ENCODE assay signal across 8 cellular contexts in the genomic region with DNA sequence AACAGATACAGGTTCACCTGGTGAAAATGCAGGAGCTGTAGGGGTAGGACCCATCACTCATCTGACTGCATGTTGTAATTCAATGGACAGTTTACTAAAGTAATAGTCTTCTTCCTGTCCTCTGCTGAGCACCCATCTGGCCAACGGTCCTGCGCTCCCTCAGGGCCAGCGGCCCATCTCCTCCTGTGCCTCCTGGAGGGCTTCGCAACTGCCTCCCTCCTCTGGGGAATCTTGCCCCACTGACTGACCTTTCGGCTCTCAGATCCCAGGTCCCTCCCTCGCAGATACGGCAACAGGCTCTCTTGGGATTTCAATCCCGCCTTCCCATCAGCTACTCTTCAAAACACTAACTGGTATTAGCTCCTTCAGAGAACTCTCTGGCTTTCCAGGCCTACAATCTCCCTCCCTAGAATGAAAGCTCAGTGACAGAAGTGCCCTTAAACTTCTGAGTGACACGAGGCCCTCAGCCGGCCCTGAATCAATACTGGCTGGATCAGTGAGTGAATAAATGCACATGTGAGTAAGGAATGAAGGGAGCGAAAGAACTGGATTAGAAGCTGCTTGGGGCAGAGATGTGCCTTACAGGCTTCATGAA. TPM values are rescaled to one million over a fixed set of nuclear protein-coding genes. Genes with fewer than 3 reads are reported as not detected.
DNase-seq lines count a peak whose midpoint lies in the region; ATAC-seq, FAIRE-seq and TF ChIP-seq lines count a peak whose summit lies in the region.

No MANE protein-coding gene starts in this region.

- no peak for TF ChIP-seq RAD21 in K562 (CRISPR knock-in tag; conservative IDR thresholded peaks at IDR 0.05 in 1 of 2, IDR thresholded peaks at IDR 0.05 in 1 of 2)

- no peak for TF ChIP-seq CTCF in AG04449 (IDR thresholded peaks at IDR 0.05; ENCODE audit: insufficient read depth, low read length, missing control alignments)
- no peak for TF ChIP-seq CTCF in K562 (IDR thresholded peaks at IDR 0.05 in 2 of 3, conservative IDR thresholded peaks at IDR 0.05 in 1 of 3; ENCODE audit: insufficient read depth in 2 of 3, low read depth in 1 of 3, low read length in 3 of 3)

- peak overlapping the region; percentile 91; the same call in 2 of the 3 replicates for H3K27ac ChIP-seq in K562 (ENCODE audit: extremely low read depth, low read depth, low read length)

- ATAC-seq in K562 (no peak), HG02678 (IDR thresholded peaks at IDR 0.05; ENCODE audit: unreplicated experiment) (no peak), HG03108 (IDR thresholded peaks at IDR 0.05; ENCODE audit: unreplicated experiment) (no peak)

- no peaks in the 10 kb centered on the region for H3K27me3 ChIP-seq in K562 (ENCODE audit: control insufficient read depth in 2 of 2, insufficient read depth in 2 of 2, low read length in 2 of 2)
- no peaks in the 10 kb centered on the region for H3K27me3 ChIP-seq in mucosa of stomach (ENCODE audit: control insufficient read depth, insufficient read depth, low read length)

- peak overlapping the region; percentile 85 for H3K4me3 ChIP-seq in AG04449 (ENCODE audit: low read depth, low read length)
- peak overlapping the region; percentile 79 for H3K4me3 ChIP-seq in K562
- H3K4me3 ChIP-seq in mucosa of stomach (ENCODE audit: low read length), result no peak overlapping the region

- POLR2A ChIA-PET in AG04449 (lab: Yijun Ruan, JAX), result no interaction called here
- POLR2A ChIA-PET in HEK293T (lab: Yijun Ruan, JAX), result interaction anchor here (0.7 to 3.6 kb wide), 10 partner anchors 9 to 211 kb away, joined by 3 to 35 read pairs (median 4); a partner anchor contains a TSS
- POLR2A ChIA-PET in K562 (lab: Yijun Ruan, JAX), result interaction anchor here (1.0 to 1.5 kb wide), 6 partner anchors 8 to 252 kb away, joined by 3 to 6 read pairs (median 4); a partner anchor contains a TSS

- CTCF ChIA-PET in AG04449 (lab: Yijun Ruan, JAX) (interaction anchor here (0.7 to 6.7 kb wide), 13 partner anchors 9 to 598 kb away, joined by 3 to 42 read pairs (median 4); a partner anchor contains a TSS), HEK293T (lab: Yijun Ruan, JAX) (interaction anchor here (0.6 to 3.6 kb wide), 6 partner anchors 18 to 236 kb away, joined by 3 to 16 read pairs (median 5); no protein-coding TSS in a partner anchor), K562 (lab: Yijun Ruan, JAX; ENCODE audit: low intra/inter-chr PET ratio) (no interaction called here)

- no peaks in the 10 kb centered on the region for H3K9me3 ChIP-seq in K562 (replicated peaks; ENCODE audit: control insufficient read depth, insufficient read depth, low read depth, low read length)
- H3K9me3 ChIP-seq in mucosa of stomach (ENCODE audit: control insufficient read depth, low read length), result no peaks in the 10 kb centered on the region

- no peaks in the 10 kb centered on the region for H3K9me1 ChIP-seq in K562 (ENCODE audit: control insufficient read depth, insufficient read depth, low read length)

- H3K9ac ChIP-seq in K562 (ENCODE audit: insufficient read depth in 1 of 2, low read depth in 2 of 2, low read length in 2 of 2) (peak overlapping the region; percentile 90 to 94), mucosa of stomach (ENCODE audit: low read length) (peak overlapping the region; percentile 77)

- peak overlapping the region; percentile 87 for H3K4me2 ChIP-seq in K562 (ENCODE audit: insufficient read depth, low read length)

- DNase-seq in AG04449 (ENCODE audit: low read depth, low spot score) (no peak), HEK293T (ENCODE audit: extremely low spot score) (no peak), K562 (ENCODE audit: extremely low read depth in 1 of 4, low spot score in 3 of 4) (no peak), superior temporal gyrus (ENCODE audit: extremely low spot score) (no peak), NCI-H748 (lab: John Stamatoyannopoulos, UW; ENCODE audit: unreplicated experiment) (no peak)

- TF ChIP-seq EP300 in K562 (IDR thresholded peaks at IDR 0.05; ENCODE audit: low read length), result no peak

- BruUV-seq in K562 (replicated peaks; lab: Mats Ljungman, UMichigan), result no TSS peak

- H3K36me3 ChIP-seq in K562 (ENCODE audit: control insufficient read depth, insufficient read depth, low read length), result no peaks in the 10 kb centered on the region
- no peaks in the 10 kb centered on the region for H3K36me3 ChIP-seq in mucosa of stomach (ENCODE audit: control insufficient read depth, insufficient read depth, low read length)

- in situ Hi-C loops in K562 (cut with MboI), result no loop called here

- peak overlapping the region; percentile 56; the same call in 1 of the 2 replicates for H2AFZ ChIP-seq in K562 (ENCODE audit: low read depth, low read length)

- peak; percentile 51 for FAIRE-seq in K562 (lab: Jason Lieb, UNC)

- intact Hi-C loops in K562 (cut with micrococcal nuclease), result no loop called here

- TF ChIP-seq POLR2A in K562 (conservative IDR thresholded peaks at IDR 0.05), result no peak

- peaks cover 10 to 28% of the 10 kb centered on the region in 2 experiments; a peak in 4 of 5 replicates for H3K4me1 ChIP-seq in K562 (replicated peaks in 1 of 2; ENCODE audit: control insufficient read depth in 2 of 2, insufficient read depth in 2 of 2, low read length in 2 of 2)
- peaks cover 21% of the 10 kb centered on the region for H3K4me1 ChIP-seq in mucosa of stomach (ENCODE audit: control insufficient read depth, insufficient read depth, low read length)

- H3K79me2 ChIP-seq in K562 (ENCODE audit: control insufficient read depth, insufficient read depth, low read length), result peaks cover 23% of the 10 kb centered on the region; the same call in 2 of the 3 replicates

- H4K20me1 ChIP-seq in K562 (replicated peaks; ENCODE audit: control insufficient read depth, insufficient read depth, low read length), result no peaks in the 10 kb centered on the region

- 27% methylated on average over 10 of the region's 11 CpGs for WGBS in K562 (ENCODE audit: insufficient coverage, low coverage, missing lambda C conversion rate)

TF ChIP-seq in HEK293T, 16 proteins besides CTCF, POLR2A, EP300 and RAD21:
- no peak for TF ChIP-seq LEF1 (IDR thresholded peaks at IDR 0.05; ENCODE audit: borderline replicate concordance)
- TF ChIP-seq, protein P1, sequence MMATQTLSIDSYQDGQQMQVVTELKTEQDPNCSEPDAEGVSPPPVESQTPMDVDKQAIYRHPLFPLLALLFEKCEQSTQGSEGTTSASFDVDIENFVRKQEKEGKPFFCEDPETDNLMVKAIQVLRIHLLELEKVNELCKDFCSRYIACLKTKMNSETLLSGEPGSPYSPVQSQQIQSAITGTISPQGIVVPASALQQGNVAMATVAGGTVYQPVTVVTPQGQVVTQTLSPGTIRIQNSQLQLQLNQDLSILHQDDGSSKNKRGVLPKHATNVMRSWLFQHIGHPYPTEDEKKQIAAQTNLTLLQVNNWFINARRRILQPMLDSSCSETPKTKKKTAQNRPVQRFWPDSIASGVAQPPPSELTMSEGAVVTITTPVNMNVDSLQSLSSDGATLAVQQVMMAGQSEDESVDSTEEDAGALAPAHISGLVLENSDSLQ (IDR thresholded peaks at IDR 0.05), result peak; percentile 61; the same call in 1 of the 2 replicates

TF ChIP-seq in K562, 482 proteins besides CTCF, POLR2A, EP300 and RAD21:
- TF ChIP-seq, protein P1 (IDR thresholded peaks at IDR 0.05), result peak; percentile 60
- TF ChIP-seq, protein P2, sequence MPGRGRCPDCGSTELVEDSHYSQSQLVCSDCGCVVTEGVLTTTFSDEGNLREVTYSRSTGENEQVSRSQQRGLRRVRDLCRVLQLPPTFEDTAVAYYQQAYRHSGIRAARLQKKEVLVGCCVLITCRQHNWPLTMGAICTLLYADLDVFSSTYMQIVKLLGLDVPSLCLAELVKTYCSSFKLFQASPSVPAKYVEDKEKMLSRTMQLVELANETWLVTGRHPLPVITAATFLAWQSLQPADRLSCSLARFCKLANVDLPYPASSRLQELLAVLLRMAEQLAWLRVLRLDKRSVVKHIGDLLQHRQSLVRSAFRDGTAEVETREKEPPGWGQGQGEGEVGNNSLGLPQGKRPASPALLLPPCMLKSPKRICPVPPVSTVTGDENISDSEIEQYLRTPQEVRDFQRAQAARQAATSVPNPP (IDR thresholded peaks at IDR 0.05; ENCODE audit: borderline replicate concordance, insufficient read depth, insufficient read length), result no peak

RNA-seq across cellular contexts. Expression of a gene that starts 1.3 kb away (rescaled TPM):
- total RNA-seq in K562 (2011; cell fraction: chromatin; rRNA removed; ENCODE audit: low replicate concordance), result 6.4 and 26.1 TPM in 2 replicates
- 29.7 and 36.2 TPM in 2 replicates for total RNA-seq in K562 (2011; cell fraction: nucleolus; rRNA removed)
- 20.5 and 31.0 TPM in 2 replicates for total RNA-seq in K562 (2011; cell fraction: nucleoplasm; rRNA removed)
- total RNA-seq in K562 (2014; rRNA removed) (32.8 and 62.4 TPM in 2 replicates), K562 (2014; rRNA removed; fragmentation: Illumina TruSeq; extraction: Trizol) (3.9 and 5.7 TPM in 2 replicates), K562 (2015; rRNA removed; fragmentation: Illumina TruSeq; extraction: Trizol) (14.1 and 15.0 TPM in 2 replicates), K562 (2021) (28.8 and 33.9 TPM in 2 replicates)
- polyA plus RNA-seq in K562 (2011; rRNA removed) (12.7 and 24.3 TPM in 2 replicates), K562 (2014; fragmentation: Illumina TruSeq; extraction: Trizol) (13.6 and 24.8 TPM in 2 replicates), K562 (2014; fragmentation: Nextera tagmentation; extraction: Ambion mirVana) (1 to 10 TPM; 1.4 to 7.9 TPM), K562 (2014; rRNA removed) (26.7 and 36.4 TPM in 2 replicates)
- polyA plus RNA-seq in K562 (2011; cell fraction: cytosol; rRNA removed), result 32.4 and 70.4 TPM in 2 replicates
- 19.1 and 30.2 TPM in 2 replicates for polyA plus RNA-seq in K562 (2011; cell fraction: nucleus; rRNA removed)
- polyA plus RNA-seq in K562 (2012), result 23.7 and 48.0 TPM in 2 replicates
- 3.3 and 4.1 TPM in 2 replicates for polyA minus RNA-seq in K562 (2011; rRNA and poly(A)+ RNA removed)
- 12.4 and 22.6 TPM in 2 replicates for polyA minus RNA-seq in K562 (2011; cell fraction: cytosol; rRNA and poly(A)+ RNA removed)
- 4.6 and 6.3 TPM in 2 replicates for polyA minus RNA-seq in K562 (2011; cell fraction: nucleus; rRNA and poly(A)+ RNA removed)
